Comparison of ENCODE assay signal across 1 cellular context in genomic region chr19:13441810-13442512, GRCh38.
A peak's percentile ranks its signal among the peaks of the same experiment; 100 is the strongest.
TF ChIP-seq lines count a peak whose summit lies in the region.

No MANE protein-coding gene starts in this region.

TF ChIP-seq in HepG2, 621 proteins besides CTCF, POLR2A, EP300 and RAD21 (continued from another document and continues in another):
- TF ChIP-seq, protein P1, sequence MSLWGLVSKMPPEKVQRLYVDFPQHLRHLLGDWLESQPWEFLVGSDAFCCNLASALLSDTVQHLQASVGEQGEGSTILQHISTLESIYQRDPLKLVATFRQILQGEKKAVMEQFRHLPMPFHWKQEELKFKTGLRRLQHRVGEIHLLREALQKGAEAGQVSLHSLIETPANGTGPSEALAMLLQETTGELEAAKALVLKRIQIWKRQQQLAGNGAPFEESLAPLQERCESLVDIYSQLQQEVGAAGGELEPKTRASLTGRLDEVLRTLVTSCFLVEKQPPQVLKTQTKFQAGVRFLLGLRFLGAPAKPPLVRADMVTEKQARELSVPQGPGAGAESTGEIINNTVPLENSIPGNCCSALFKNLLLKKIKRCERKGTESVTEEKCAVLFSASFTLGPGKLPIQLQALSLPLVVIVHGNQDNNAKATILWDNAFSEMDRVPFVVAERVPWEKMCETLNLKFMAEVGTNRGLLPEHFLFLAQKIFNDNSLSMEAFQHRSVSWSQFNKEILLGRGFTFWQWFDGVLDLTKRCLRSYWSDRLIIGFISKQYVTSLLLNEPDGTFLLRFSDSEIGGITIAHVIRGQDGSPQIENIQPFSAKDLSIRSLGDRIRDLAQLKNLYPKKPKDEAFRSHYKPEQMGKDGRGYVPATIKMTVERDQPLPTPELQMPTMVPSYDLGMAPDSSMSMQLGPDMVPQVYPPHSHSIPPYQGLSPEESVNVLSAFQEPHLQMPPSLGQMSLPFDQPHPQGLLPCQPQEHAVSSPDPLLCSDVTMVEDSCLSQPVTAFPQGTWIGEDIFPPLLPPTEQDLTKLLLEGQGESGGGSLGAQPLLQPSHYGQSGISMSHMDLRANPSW (CRISPR knock-in tag; IDR thresholded peaks at IDR 0.05; ENCODE audit: borderline replicate concordance): no peak
- TF ChIP-seq STAG1 (CRISPR knock-in tag; IDR thresholded peaks at IDR 0.05) (no peak), IRF1 (CRISPR knock-in tag; IDR thresholded peaks at IDR 0.05; ENCODE audit: low read depth) (no peak), ZNF564 (CRISPR knock-in tag; IDR thresholded peaks at IDR 0.05) (peak; percentile 67; the same call in 1 of the 2 replicates), SUZ12 (IDR thresholded peaks at IDR 0.05; ENCODE audit: low read depth, low read length) (no peak), ZSCAN20 (CRISPR knock-in tag; IDR thresholded peaks at IDR 0.05; ENCODE audit: borderline replicate concordance) (no peak), EED (CRISPR knock-in tag; IDR thresholded peaks at IDR 0.05) (no peak), ZNF879 (CRISPR knock-in tag; IDR thresholded peaks at IDR 0.05) (0 out of 2 replicates have a peak, but pooled peaks have one; percentile 46), ZNF282 (IDR thresholded peaks at IDR 0.05; ENCODE audit: partially characterized antibody) (no peak), THYN1 (CRISPR knock-in tag; IDR thresholded peaks at IDR 0.05; ENCODE audit: borderline replicate concordance, low read depth) (no peak), BCLAF1 (IDR thresholded peaks at IDR 0.05) (no peak), ZNF609 (CRISPR knock-in tag; IDR thresholded peaks at IDR 0.05; ENCODE audit: borderline replicate concordance) (no peak), ASH2L (IDR thresholded peaks at IDR 0.05; ENCODE audit: insufficient read length, low read depth, low read length) (no peak), ZNF546 (CRISPR knock-in tag; conservative IDR thresholded peaks at IDR 0.05) (0 out of 2 replicates have a peak, but pooled peaks have one; percentile 32), ZNF773 (CRISPR knock-in tag; IDR thresholded peaks at IDR 0.05; ENCODE audit: borderline replicate concordance) (no peak), POLR2G (IDR thresholded peaks at IDR 0.05; ENCODE audit: low read depth, low read length) (no peak), ELF3 (CRISPR knock-in tag; IDR thresholded peaks at IDR 0.05) (peak; percentile 58), ZNF878 (CRISPR knock-in tag; IDR thresholded peaks at IDR 0.05) (peak; percentile 75; the same call in 1 of the 2 replicates), FOXC1 (CRISPR knock-in tag; IDR thresholded peaks at IDR 0.05; ENCODE audit: borderline replicate concordance) (peak; percentile 46; the same call in 1 of the 2 replicates), SATB2 (CRISPR knock-in tag; IDR thresholded peaks at IDR 0.05) (no peak), SMC3 (IDR thresholded peaks at IDR 0.05; ENCODE audit: low read length) (no peak), ARID2 (CRISPR knock-in tag; IDR thresholded peaks at IDR 0.05; ENCODE audit: borderline replicate concordance) (no peak), ZNF792 (CRISPR knock-in tag; IDR thresholded peaks at IDR 0.05) (peak; percentile 82), TBL1XR1 (IDR thresholded peaks at IDR 0.05; ENCODE audit: borderline replicate concordance, low read length, partially characterized antibody) (no peak), SALL2 (CRISPR knock-in tag; IDR thresholded peaks at IDR 0.05) (no peak), PATZ1 (CRISPR knock-in tag; IDR thresholded peaks at IDR 0.05) (no peak), ZFP82 (CRISPR knock-in tag; IDR thresholded peaks at IDR 0.05; ENCODE audit: borderline replicate concordance) (no peak), ARID4A (CRISPR knock-in tag; IDR thresholded peaks at IDR 0.05; ENCODE audit: borderline replicate concordance) (no peak; the same call in 1 of the 2 replicates), ZNF343 (CRISPR knock-in tag; IDR thresholded peaks at IDR 0.05) (0 out of 2 replicates have a peak, but pooled peaks have one; percentile 30), ZNF674 (CRISPR knock-in tag; IDR thresholded peaks at IDR 0.05; ENCODE audit: low read depth) (no peak), RFX5 (IDR thresholded peaks at IDR 0.05; ENCODE audit: low read depth, low read length) (no peak), ZNF256 (CRISPR knock-in tag; conservative IDR thresholded peaks at IDR 0.05) (no peak), ELK4 (CRISPR knock-in tag; IDR thresholded peaks at IDR 0.05; ENCODE audit: borderline replicate concordance) (no peak), KLF12 (CRISPR knock-in tag; IDR thresholded peaks at IDR 0.05; ENCODE audit: borderline replicate concordance) (no peak), ZKSCAN1 (IDR thresholded peaks at IDR 0.05; ENCODE audit: low read length) (no peak), ZNF225 (CRISPR knock-in tag; IDR thresholded peaks at IDR 0.05) (peak; percentile 65; the same call in 1 of the 2 replicates), ZNF709 (CRISPR knock-in tag; IDR thresholded peaks at IDR 0.05) (peak; percentile 69; the same call in 1 of the 2 replicates), NPAS2 (CRISPR knock-in tag; IDR thresholded peaks at IDR 0.05; ENCODE audit: borderline replicate concordance) (no peak), ZFX (CRISPR knock-in tag; IDR thresholded peaks at IDR 0.05; ENCODE audit: low read depth) (no peak), TBP (CRISPR knock-in tag; IDR thresholded peaks at IDR 0.05) (no peak)
- TF ChIP-seq, protein P2, sequence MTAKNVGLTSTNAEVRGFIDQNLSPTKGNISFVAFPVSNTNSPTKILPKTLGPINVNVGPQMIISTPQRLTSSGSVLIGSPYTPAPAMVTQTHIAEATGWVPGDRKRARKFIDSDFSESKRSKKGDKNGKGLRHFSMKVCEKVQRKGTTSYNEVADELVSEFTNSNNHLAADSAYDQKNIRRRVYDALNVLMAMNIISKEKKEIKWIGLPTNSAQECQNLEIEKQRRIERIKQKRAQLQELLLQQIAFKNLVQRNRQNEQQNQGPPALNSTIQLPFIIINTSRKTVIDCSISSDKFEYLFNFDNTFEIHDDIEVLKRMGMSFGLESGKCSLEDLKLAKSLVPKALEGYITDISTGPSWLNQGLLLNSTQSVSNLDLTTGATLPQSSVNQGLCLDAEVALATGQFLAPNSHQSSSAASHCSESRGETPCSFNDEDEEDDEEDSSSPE (CRISPR knock-in tag; IDR thresholded peaks at IDR 0.05): no peak
